In genomic region chr11:88015170-88015569, GRCh38 we compare ENCODE assay signal across 23 cellular contexts.
"Had no signal": no experiment of that assay in that cellular context is flagged by ENCODE, and none has a peak within 500 bp of the region (broad histone marks: within the 10 kb centered on the region; RNA-seq: fewer than 3 reads in every experiment).

No MANE protein-coding gene starts in this region.

- H3K9me3 Mint-ChIP-seq: immature natural killer cell; mesothelial cell of epicardium; natural killer cell; stimulated activated memory B cell treated with anti-CD40 and anti-IgM and Interleukin-4, amounts not matched to agents 10 μg/mL and 1 μg/mL and 100 μg/mL, for 72 hours; stimulated activated naive CD8-positive, alpha-beta T cell treated with anti-CD3 and anti-CD28 coated beads, Interleukin-15, amount 100 ng/mL, for 72 hours had no signal

- H3K27ac Mint-ChIP-seq: immature natural killer cell; mesothelial cell of epicardium; natural killer cell; stimulated activated memory B cell treated with anti-CD40 and anti-IgM and Interleukin-4, amounts not matched to agents 10 μg/mL and 1 μg/mL and 100 μg/mL, for 72 hours; stimulated activated naive CD8-positive, alpha-beta T cell treated with anti-CD3 and anti-CD28 coated beads, Interleukin-15, amount 100 ng/mL, for 72 hours had no signal

- H3K9me3 ChIP-seq: esophagus muscularis mucosa, gastroesophageal sphincter, prostate gland, spleen, testis, tibial nerve, upper lobe of right lung, vagina had no signal

- H3K36me3 ChIP-seq: esophagus muscularis mucosa, gastroesophageal sphincter, prostate gland, spleen, tibial nerve, upper lobe of right lung, vagina had no signal

- H2AFZ ChIP-seq: parathyroid adenoma had no signal

- H3K4me1 Mint-ChIP-seq: immature natural killer cell; natural killer cell; stimulated activated memory B cell treated with anti-CD40 and anti-IgM and Interleukin-4, amounts not matched to agents 10 μg/mL and 1 μg/mL and 100 μg/mL, for 72 hours; stimulated activated naive CD8-positive, alpha-beta T cell treated with anti-CD3 and anti-CD28 coated beads, Interleukin-15, amount 100 ng/mL, for 72 hours had no signal

- H3K4me3 Mint-ChIP-seq: immature natural killer cell; mesothelial cell of epicardium; natural killer cell; stimulated activated memory B cell treated with anti-CD40 and anti-IgM and Interleukin-4, amounts not matched to agents 10 μg/mL and 1 μg/mL and 100 μg/mL, for 72 hours; stimulated activated naive CD8-positive, alpha-beta T cell treated with anti-CD3 and anti-CD28 coated beads, Interleukin-15, amount 100 ng/mL, for 72 hours had no signal

- H3K79me2 ChIP-seq: parathyroid adenoma had no signal

- H3K27me3 Mint-ChIP-seq: stimulated activated memory B cell treated with anti-CD40 and anti-IgM and Interleukin-4, amounts not matched to agents 10 μg/mL and 1 μg/mL and 100 μg/mL, for 72 hours; stimulated activated naive CD8-positive, alpha-beta T cell treated with anti-CD3 and anti-CD28 coated beads, Interleukin-15, amount 100 ng/mL, for 72 hours had no signal

- H3K4me1 ChIP-seq: esophagus muscularis mucosa, gastroesophageal sphincter, parathyroid adenoma, prostate gland, spleen, testis, upper lobe of right lung, vagina had no signal

- H3K4me3 ChIP-seq: dorsolateral prefrontal cortex, esophagus muscularis mucosa, gastroesophageal sphincter, prostate gland, spleen, testis, tibial nerve, upper lobe of right lung, vagina had no signal

- H3K27ac ChIP-seq: dorsolateral prefrontal cortex, esophagus muscularis mucosa, gastroesophageal sphincter, parathyroid adenoma, prostate gland, spleen, testis, tibial nerve, upper lobe of right lung, vagina had no signal

- DNase-seq: cortex of kidney; dorsolateral prefrontal cortex; effector CD8-positive, alpha-beta T cell; glutamatergic neuron; immature natural killer cell; kidney; natural killer cell; occipital lobe; spleen; stimulated activated CD4-positive, alpha-beta T cell treated with anti-CD3 and anti-CD28 coated beads, Interleukin-15, amount 100 ng/mL, for 24 hours; stimulated activated CD4-positive, alpha-beta T cell treated with anti-CD3 and anti-CD28 coated beads, Interleukin-1b, Interleukin-23, amount 100 ng/mL, for 48 hours; stimulated activated CD4-positive, alpha-beta T cell treated with anti-CD3 and anti-CD28 coated beads, Interleukin-4, amount 100 ng/mL, for 24 hours; stimulated activated naive CD8-positive, alpha-beta T cell treated with anti-CD3 and anti-CD28 coated beads, Interleukin-15, amount 100 ng/mL, for 72 hours; testis; upper lobe of right lung had no signal

- H3K9ac ChIP-seq: parathyroid adenoma had no signal

- H3K27me3 ChIP-seq: esophagus muscularis mucosa, gastroesophageal sphincter, testis, tibial nerve, upper lobe of right lung, vagina had no signal

- H3K36me3 Mint-ChIP-seq: immature natural killer cell; mesothelial cell of epicardium; natural killer cell; stimulated activated memory B cell treated with anti-CD40 and anti-IgM and Interleukin-4, amounts not matched to agents 10 μg/mL and 1 μg/mL and 100 μg/mL, for 72 hours had no signal
